Comparison of ENCODE assay signal across 33 cellular contexts in the genomic region with DNA sequence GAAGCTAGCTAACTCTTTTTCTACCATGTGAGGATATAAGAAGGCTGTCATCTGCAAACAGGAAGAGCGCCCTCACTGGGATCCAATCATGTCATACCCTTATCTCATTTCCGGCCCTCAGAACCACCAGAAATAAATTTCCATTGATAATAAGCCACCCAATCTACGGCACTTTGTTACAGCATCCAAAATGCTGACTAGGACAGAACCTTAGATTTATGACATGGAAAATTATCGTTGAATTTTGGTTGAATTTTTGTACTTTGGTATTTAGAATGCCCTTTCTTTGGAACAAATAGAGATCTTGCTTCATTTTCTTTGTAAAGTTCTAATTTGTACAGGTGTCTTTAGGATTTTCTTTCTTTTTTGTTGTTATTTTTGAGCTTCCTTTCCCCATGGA. TPM values are rescaled to one million over a fixed set of nuclear protein-coding genes. Genes with fewer than 3 reads are reported as not detected.
"Had no signal": no experiment of that assay in that cellular context is flagged by ENCODE, and none has a peak within 500 bp of the region (broad histone marks: within the 10 kb centered on the region; RNA-seq: fewer than 3 reads in every experiment).

No MANE protein-coding gene starts in this region.

- DNase-seq: natural killer cell; occipital lobe; ovary; posterior cingulate gyrus; psoas muscle; right cardiac atrium; spleen; stimulated activated CD4-positive, alpha-beta T cell treated with anti-CD3 and anti-CD28 coated beads, Interleukin-12 subunit alpha, Interleukin-12 subunit beta, amount 100 ng/mL, for 4 hours; stimulated activated CD4-positive, alpha-beta T cell treated with anti-CD3 and anti-CD28 coated beads, Interleukin-1b, Interleukin-23, amount 100 ng/mL, for 48 hours; stimulated activated CD4-positive, alpha-beta T cell treated with anti-CD3 and anti-CD28 coated beads, Interleukin-4, amount 100 ng/mL, for 1 hour; stimulated activated CD4-positive, alpha-beta T cell treated with anti-CD3 and anti-CD28 coated beads, Interleukin-4, amount 100 ng/mL, for 4 hours; stimulated activated CD8-positive, alpha-beta memory T cell treated with anti-CD3 and anti-CD28 coated beads, Interleukin-4, amount 100 ng/mL, for 48 hours; stimulated activated naive CD4-positive, alpha-beta T cell; stimulated activated naive CD8-positive, alpha-beta T cell treated with anti-CD3 and anti-CD28 coated beads, Interleukin-15, amount 100 ng/mL, for 72 hours; stimulated activated naive CD8-positive, alpha-beta T cell treated with anti-CD3 and anti-CD28 coated beads, Interleukin-15, Interleukin-2, amounts not matched to agents 100 U/mL and 50 U/mL, for 24 hours; substantia nigra; testis; tibial artery; transverse colon; upper lobe of right lung; uterus had no signal

- H3K27ac ChIP-seq: neural progenitor cell, ovary, parathyroid adenoma, psoas muscle, skin epidermis, spleen, suprapubic skin, testis, tibial artery, transverse colon, upper lobe of right lung, uterus had no signal

- H3K4me1 ChIP-seq: neural progenitor cell, parathyroid adenoma, psoas muscle, spleen, suprapubic skin, testis, tibial artery, transverse colon, upper lobe of right lung, uterus had no signal

- H3K9me3 ChIP-seq: ovary, psoas muscle, testis, tibial artery, transverse colon, upper lobe of right lung, uterus had no signal

- H3K4me2 ChIP-seq: neural progenitor cell, smooth muscle cell had no signal

- H3K4me3 ChIP-seq: neural progenitor cell, ovary, psoas muscle, skin epidermis, smooth muscle cell, spleen, suprapubic skin, testis, tibial artery, transverse colon, upper lobe of right lung, uterus had no signal

- H3K36me3 ChIP-seq: neural progenitor cell, ovary, spleen, suprapubic skin, tibial artery, transverse colon, upper lobe of right lung, uterus had no signal

- ATAC-seq: natural killer cell; psoas muscle; right cardiac atrium; sciatic nerve; stimulated activated memory B cell treated with anti-CD40 and anti-IgM and Interleukin-4, amounts not matched to agents 10 μg/mL and 1 μg/mL and 100 μg/mL, for 72 hours; stimulated activated naive CD8-positive, alpha-beta T cell treated with anti-CD3 and anti-CD28 coated beads, Interleukin-15, amount 100 ng/mL, for 72 hours; stimulated activated naive CD8-positive, alpha-beta T cell treated with anti-CD3 and anti-CD28 coated beads, Interleukin-15, Interleukin-2, amounts not matched to agents 100 U/mL and 50 U/mL, for 24 hours; upper lobe of right lung had no signal

- H3K27me3 ChIP-seq: neural progenitor cell, ovary, spleen, suprapubic skin, testis, tibial artery, transverse colon, upper lobe of right lung, uterus had no signal

RNA-seq across cellular contexts. Expression of gene CYLC2, which starts 53.3 kb away (rescaled TPM):
- total RNA-seq: natural killer cell, occipital lobe, osteoblast, ovary, progenitor cell of endocrine pancreas, psoas muscle, renal cortical epithelial cell, right cardiac atrium, sciatic nerve, smooth muscle cell, spleen, suprapubic skin, transverse colon, upper lobe of right lung, urinary bladder, uterus had no signal
- polyA plus RNA-seq: neural cell, ovary, psoas muscle, right cardiac atrium, smooth muscle cell, spleen, urinary bladder had no signal
